In genomic region chr14:45253070-45253753, GRCh38 we compare ENCODE assay signal across 8 cellular contexts. TPM values are rescaled to one million over a fixed set of nuclear protein-coding genes. Genes with fewer than 3 reads are reported as not detected.
DNase-seq lines count a peak whose midpoint lies in the region; TF ChIP-seq lines count a peak whose summit lies in the region.

Gene MIS18BP1 (minus strand): TSS chr14:45253202. CDS start chr14:45247286, 5,916 bp downstream.

- peaks cover 8% of the 10 kb centered on the region for H3K9me3 ChIP-seq in effector memory CD4-positive, alpha-beta T cell (ENCODE audit: control insufficient read depth, low read length)

- DNase-seq in COR-L47 (lab: John Stamatoyannopoulos, UW) (peak; percentile 98), GM20000 (ENCODE audit: low spot score) (peak; percentile 84), HT-29 (ENCODE audit: low spot score) (peak; percentile 89), lung microvascular endothelial cell (ENCODE audit: low read depth in 2 of 2) (peak; percentile 97 to 98)
- peak; percentile 85 for DNase-seq in NK-92 treated with Interleukin-12 subunit alpha and Interleukin-12 subunit beta, amount 100 ng/mL, for 24 hours (lab: John Stamatoyannopoulos, UW)
- peak; percentile 95 for DNase-seq in activated CD8-positive, alpha-beta memory T cell treated with anti-CD3 and anti-CD28 coated beads for 24 hours
- DNase-seq in effector memory CD4-positive, alpha-beta T cell, result peak; percentile 83 to 90 (median 89)
- DNase-seq in stimulated activated CD4-positive, alpha-beta T cell treated with anti-CD3 and anti-CD28 coated beads, TNF-alpha, amount 100 ng/mL, for 48 hours (ENCODE audit: low read depth in 3 of 3), result peak; percentile 84 to 92 (median 90)

- peaks cover 8% of the 10 kb centered on the region for H3K4me1 ChIP-seq in effector memory CD4-positive, alpha-beta T cell (ENCODE audit: control insufficient read depth, insufficient read depth, low read length, poor library complexity, severe bottlenecking)

- H3K36me3 ChIP-seq in effector memory CD4-positive, alpha-beta T cell (ENCODE audit: control insufficient read depth, insufficient read depth, low read length), result no peaks in the 10 kb centered on the region

- peak within 1 kb of the TSS; percentile 78 for H3K4me3 ChIP-seq in effector memory CD4-positive, alpha-beta T cell (ENCODE audit: insufficient read depth, low read depth, low read length, poor library complexity, severe bottlenecking)

- TF ChIP-seq CTCF in GM20000 (IDR thresholded peaks at IDR 0.05; ENCODE audit: extremely low read depth, missing control alignments), result peak; percentile 69

- no peaks in the 10 kb centered on the region for H3K27me3 ChIP-seq in effector memory CD4-positive, alpha-beta T cell (replicated peaks; ENCODE audit: control insufficient read depth, insufficient read depth, low read length, poor library complexity, severe bottlenecking)

- H3K27ac ChIP-seq in effector memory CD4-positive, alpha-beta T cell (ENCODE audit: insufficient read depth, low read length, poor library complexity, severe bottlenecking), result peak within 1 kb of the TSS; percentile 80

RNA-seq across cellular contexts. Expression of gene MIS18BP1, which starts in this region (rescaled TPM):
- total RNA-seq in HT-29 (2014; rRNA removed; shearing (Covaris generic)), result 8.0 and 13.4 TPM in 2 replicates
- 25.1 and 40.1 TPM in 2 replicates for total RNA-seq in lung microvascular endothelial cell

Comparison
In these comparisons a context has a peak if more than half of its experiments do, and no peak if none do; other contexts are left out.
1. Peak in every context shown above with its lines: DNase-seq, H3K4me3 ChIP-seq and H3K27ac ChIP-seq.